In the genomic region with DNA sequence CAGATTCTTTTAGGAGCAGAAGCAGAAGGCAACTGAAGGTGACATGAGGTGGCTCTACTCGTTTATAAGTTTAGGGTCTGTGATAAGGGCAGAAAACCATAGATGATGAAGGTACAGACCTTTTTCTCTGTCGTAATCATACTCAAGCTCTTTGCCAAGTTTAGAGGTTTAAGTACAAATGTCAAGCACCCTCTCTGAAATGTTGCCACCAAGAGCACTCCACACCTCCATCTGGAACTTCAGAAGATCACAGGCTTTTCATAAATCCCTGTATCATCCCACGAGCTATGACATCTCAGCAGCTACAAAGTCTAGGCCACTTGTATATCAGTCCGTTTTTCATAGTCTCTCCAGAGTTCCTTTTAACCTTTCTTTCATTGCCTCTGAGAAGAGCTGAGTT, we compare ENCODE assay signal across 19 cellular contexts.
DNase-seq lines count a peak whose midpoint lies in the region; ATAC-seq, FAIRE-seq and TF ChIP-seq lines count a peak whose summit lies in the region.
"Had no signal": no experiment of that assay in that cellular context is flagged by ENCODE, and none has a peak within 500 bp of the region (broad histone marks: within the 10 kb centered on the region; RNA-seq: fewer than 3 reads in every experiment).

No MANE protein-coding gene starts in this region.

- DNase-seq in DMS53 (lab: John Stamatoyannopoulos, UW) (peak; percentile 11), DMS53 treated with DMSO at 0.1 percent for 48 hours (lab: John Stamatoyannopoulos, UW; ENCODE audit: unreplicated experiment) (no peak), keratinocyte (ENCODE audit: low read depth, low spot score) (no peak), trophoblast cell (no peak), Right ventricle myocardium superior (no peak)
- DNase-seq: CD8-positive, alpha-beta T cell; COR-L47; DMS153; GF-D8; H7 had no signal

- H4K12ac ChIP-seq in trophoblast cell (ENCODE audit: low read depth, low read length), result no peak overlapping the region

- no peak overlapping the region for H3K4me2 ChIP-seq in keratinocyte (ENCODE audit: control insufficient read depth, extremely low read depth, insufficient read depth, low read depth, low read length)
- no peak overlapping the region for H3K4me2 ChIP-seq in trophoblast cell (ENCODE audit: low read length)
- H3K4me2 ChIP-seq: GM23338 had no signal

- H2AK5ac ChIP-seq in trophoblast cell (ENCODE audit: low read length), result peak overlapping the region; percentile 62

- WGBS in trophoblast cell (ENCODE audit: extremely low coverage, insufficient coverage, insufficient read length), result no CpG with 5 or more reads among the region's 4 CpGs

- H2AFZ ChIP-seq in keratinocyte (ENCODE audit: control insufficient read depth, low read length), result no peak overlapping the region
- no peak overlapping the region for H2AFZ ChIP-seq in trophoblast cell (ENCODE audit: insufficient read depth, low read length, poor library complexity)
- H2AFZ ChIP-seq: GM23338 had no signal

- H3K79me2 ChIP-seq in keratinocyte (ENCODE audit: control insufficient read depth, insufficient read depth, low read length) (no peaks in the 10 kb centered on the region), trophoblast cell (ENCODE audit: control insufficient read depth, insufficient read depth, low read length, poor library complexity) (peaks cover 2% of the 10 kb centered on the region)

- H3K9me1 ChIP-seq in keratinocyte (ENCODE audit: control insufficient read depth, extremely low read depth, insufficient read depth, low read length), result no peaks in the 10 kb centered on the region

- dilution Hi-C loops in keratinocyte (cut with MboI; ENCODE audit: extremely low pct_ligation_motif_present, low sequenced_read_pairs), result no loop called here

- TF ChIP-seq CTCF in keratinocyte (optimal IDR thresholded peaks at IDR 0.05 in 1 of 3, IDR thresholded peaks at IDR 0.05 in 1 of 3, conservative IDR thresholded peaks at IDR 0.05 in 1 of 3; ENCODE audit: extremely low read depth in 1 of 3, insufficient read depth in 2 of 3, low read length in 3 of 3), result no peak

- peak overlapping the region; percentile 99 for H2BK12ac ChIP-seq in trophoblast cell (ENCODE audit: low read length)

- no peaks in the 10 kb centered on the region for H4K20me1 ChIP-seq in keratinocyte (ENCODE audit: control insufficient read depth, extremely low read depth, insufficient read depth, low read length)

- H2BK5ac ChIP-seq in trophoblast cell (ENCODE audit: low read depth, low read length, poor library complexity), result peak overlapping the region; percentile 49

- H3K79me1 ChIP-seq in trophoblast cell (ENCODE audit: low read length), result peaks cover 17% of the 10 kb centered on the region

- no peak overlapping the region for H3K23ac ChIP-seq in trophoblast cell (ENCODE audit: low read length)

- H3K4me3 ChIP-seq in keratinocyte (ENCODE audit: control insufficient read depth in 2 of 3, extremely low read depth in 1 of 3, insufficient read depth in 2 of 3, low read depth in 1 of 3, low read length in 3 of 3), result no peak overlapping the region
- no peak overlapping the region for H3K4me3 ChIP-seq in trophoblast cell (ENCODE audit: low read depth, low read length)
- H3K4me3 ChIP-seq: GM23338, K562 had no signal

- no peaks in the 10 kb centered on the region for H3K36me3 ChIP-seq in keratinocyte (ENCODE audit: control insufficient read depth in 2 of 2, extremely low read depth in 1 of 2, insufficient read depth in 2 of 2, low read length in 2 of 2)
- no peaks in the 10 kb centered on the region for H3K36me3 ChIP-seq in trophoblast cell (ENCODE audit: control insufficient read depth in 1 of 2, insufficient read depth in 2 of 2, low read length in 2 of 2)

- H3K9ac ChIP-seq in keratinocyte (ENCODE audit: control insufficient read depth, extremely low read depth, insufficient read depth, low read length) (no peak overlapping the region), trophoblast cell (ENCODE audit: low read length) (no peak overlapping the region)

- peak overlapping the region; percentile 87 for H4K91ac ChIP-seq in trophoblast cell (ENCODE audit: low read depth, low read length)

- H3K9me3 ChIP-seq in keratinocyte (ENCODE audit: control insufficient read depth, low read depth, low read length) (no peaks in the 10 kb centered on the region), trophoblast cell (ENCODE audit: insufficient read depth, low read depth, low read length) (no peaks in the 10 kb centered on the region)

- no peak overlapping the region for H4K8ac ChIP-seq in trophoblast cell (ENCODE audit: low read depth, low read length)

- peak; percentile 13 for FAIRE-seq in keratinocyte (lab: Jason Lieb, UNC)
- FAIRE-seq: D721Med, HepG2, HTR-8/SVneo, K562 had no signal

- no peak overlapping the region for H3K4ac ChIP-seq in trophoblast cell (ENCODE audit: low read depth, low read length)

- no peak for ATAC-seq in HG03196 (IDR thresholded peaks at IDR 0.05; ENCODE audit: unreplicated experiment)
- no peak for ATAC-seq in GM19463 (IDR thresholded peaks at IDR 0.05; ENCODE audit: unreplicated experiment)
- no peak for ATAC-seq in HG03571 (IDR thresholded peaks at IDR 0.05; ENCODE audit: unreplicated experiment)
- ATAC-seq in Right ventricle myocardium superior (ENCODE audit: poor library complexity), result no peak
- ATAC-seq: CD8-positive, alpha-beta T cell; GM23338; HepG2; K562 had no signal

- H3K4me1 ChIP-seq in keratinocyte (ENCODE audit: control insufficient read depth, extremely low read depth, insufficient read depth, low read length), result peaks cover 29% of the 10 kb centered on the region
- peaks cover 9% of the 10 kb centered on the region in 2 experiments for H3K4me1 ChIP-seq in trophoblast cell (ENCODE audit: control insufficient read depth in 1 of 2, insufficient read depth in 2 of 2, low read length in 2 of 2)

- no peak overlapping the region for H3K27ac ChIP-seq in keratinocyte (ENCODE audit: control insufficient read depth, insufficient read depth, low read length)
- no peak overlapping the region for H3K27ac ChIP-seq in trophoblast cell (ENCODE audit: low read depth, low read length)
- H3K27ac ChIP-seq: 22Rv1 had no signal

- intact Hi-C loops in Right ventricle myocardium superior (cut with DNase I), result no loop called here

- H2BK120ac ChIP-seq in trophoblast cell (ENCODE audit: insufficient read depth, low read length, poor library complexity), result peak overlapping the region; percentile 83

- H3K27me3 ChIP-seq in keratinocyte (ENCODE audit: control insufficient read depth, extremely low read depth, insufficient read depth, low read length) (no peaks in the 10 kb centered on the region), trophoblast cell (ENCODE audit: insufficient read depth, low read length) (no peaks in the 10 kb centered on the region)

- no peak overlapping the region for H3K18ac ChIP-seq in trophoblast cell (ENCODE audit: low read length)

- H3K14ac ChIP-seq in trophoblast cell (ENCODE audit: low read length), result peak overlapping the region; percentile 77
